Comparison of ENCODE assay signal across 1 cellular context in genomic region chr20:46900068-46900467, GRCh38.
TF ChIP-seq lines count a peak whose summit lies in the region.

No MANE protein-coding gene starts in this region.

TF ChIP-seq in K562, 482 proteins besides CTCF, POLR2A, EP300 and RAD21:
- TF ChIP-seq ZBTB49 (CRISPR knock-in tag; IDR thresholded peaks at IDR 0.05; ENCODE audit: borderline replicate concordance), result no peak
- TF ChIP-seq ZNF449 (CRISPR knock-in tag; IDR thresholded peaks at IDR 0.05), result no peak
- no peak for TF ChIP-seq MCM3 (IDR thresholded peaks at IDR 0.05)
- TF ChIP-seq SAP30 (IDR thresholded peaks at IDR 0.05; ENCODE audit: borderline replicate concordance, insufficient read depth, low read depth, low read length, poor library complexity, severe bottlenecking), result no peak
- TF ChIP-seq MECOM (CRISPR knock-in tag; IDR thresholded peaks at IDR 0.05), result no peak
- TF ChIP-seq CHD4 (IDR thresholded peaks at IDR 0.05; ENCODE audit: insufficient read depth, insufficient replicate concordance, low read depth, low read length, poor library complexity, severe bottlenecking), result no peak
- TF ChIP-seq NUFIP1 (IDR thresholded peaks at IDR 0.05; ENCODE audit: partially characterized antibody), result no peak
- TF ChIP-seq CLOCK (CRISPR knock-in tag; IDR thresholded peaks at IDR 0.05; ENCODE audit: borderline replicate concordance), result no peak
- no peak for TF ChIP-seq HBP1 (CRISPR knock-in tag; IDR thresholded peaks at IDR 0.05)
- TF ChIP-seq CBX8 (IDR thresholded peaks at IDR 0.05; ENCODE audit: borderline replicate concordance, extremely low read depth, low read depth, low read length, poor library complexity, severe bottlenecking), result peak; percentile 63
- TF ChIP-seq FOXP4 (CRISPR knock-in tag; IDR thresholded peaks at IDR 0.05; ENCODE audit: borderline replicate concordance), result no peak
- no peak for TF ChIP-seq RFX7 (CRISPR knock-in tag; IDR thresholded peaks at IDR 0.05)
- TF ChIP-seq SMC3 (conservative IDR thresholded peaks at IDR 0.05; ENCODE audit: insufficient read depth, low read depth, low read length), result no peak
- TF ChIP-seq PRPF4 (IDR thresholded peaks at IDR 0.05; ENCODE audit: insufficient read depth, low read depth, low read length, poor library complexity, severe bottlenecking), result no peak
- no peak for TF ChIP-seq MEIS2 (IDR thresholded peaks at IDR 0.05; ENCODE audit: partially characterized antibody)
- TF ChIP-seq SPI1 (IDR thresholded peaks at IDR 0.05; ENCODE audit: borderline replicate concordance, low read depth, low read length), result peak; percentile 68; the same call in 1 of the 2 replicates
TF ChIP-seq in K562: peak in this region for 2.
